ENCODE assay signal across 7 cellular contexts in genomic region chr9:5442400-5443011, GRCh38. TPM values are rescaled to one million over a fixed set of nuclear protein-coding genes. Genes with fewer than 3 reads are reported as not detected.
DNase-seq lines count a peak whose midpoint lies in the region; FAIRE-seq and TF ChIP-seq lines count a peak whose summit lies in the region.

No MANE protein-coding gene starts in this region.

- H3K9ac ChIP-seq in endothelial cell of umbilical vein (replicated peaks; ENCODE audit: extremely low read depth, insufficient read depth, low read length) (no peak overlapping the region), neuronal stem cell (ENCODE audit: low read depth, low read length, poor library complexity) (no peak overlapping the region)

- CTCF ChIA-PET in endothelial cell of umbilical vein (lab: Charles Lee) = interaction anchor here (0.6 to 3.1 kb wide), 36 partner anchors 8 to 693 kb away, joined by 3 to 84 read pairs (median 4); partner anchors contain the start of genes CD274, INSL6, JAK2 and PDCD1LG2

- no peaks in the 10 kb centered on the region for H3K79me2 ChIP-seq in endothelial cell of umbilical vein (ENCODE audit: control insufficient read depth, insufficient read depth, low read length)

- H3K4ac ChIP-seq in neuronal stem cell (ENCODE audit: low read length) = no peak overlapping the region

- POLR2A ChIA-PET in endothelial cell of umbilical vein (lab: Charles Lee) = interaction anchor here (1.2 kb wide), 1 partner anchor 8 kb away, joined by 4 read pairs; the partner anchor contains the start of gene CD274

- H2BK5ac ChIP-seq in neuronal stem cell (ENCODE audit: low read length) = no peak overlapping the region

- H3K23ac ChIP-seq in neuronal stem cell (ENCODE audit: low read depth, low read length, poor library complexity) = no peak overlapping the region

- in situ Hi-C loops in KBM-7 (cut with MboI; ENCODE audit: low pct_unique_long_range_greater_than_20kb, low sequenced_read_pairs) = loop anchor here (25.0 kb wide), 1 partner anchor 680 kb away; no protein-coding TSS in a partner anchor

- dilution Hi-C loops in endothelial cell of umbilical vein (cut with MboI; ENCODE audit: extremely low pct_ligation_motif_present, low sequenced_read_pairs) = loop anchor here (25.0 kb wide), 1 partner anchor 255 kb away; the partner anchor contains the start of gene INSL6

- H3K4me1 ChIP-seq in endothelial cell of umbilical vein (ENCODE audit: control insufficient read depth, extremely low read depth, insufficient read depth, low read length) = peaks cover 28% of the 10 kb centered on the region
- peaks cover 0 to 2% of the 10 kb centered on the region in 2 donors for H3K4me1 ChIP-seq in neuronal stem cell (ENCODE audit: control insufficient read depth in 2 of 2, insufficient read depth in 1 of 2, low read depth in 1 of 2, low read length in 2 of 2)

- H2BK15ac ChIP-seq in neuronal stem cell (ENCODE audit: low read length) = no peak overlapping the region

- no peaks in the 10 kb centered on the region for H4K20me1 ChIP-seq in endothelial cell of umbilical vein (replicated peaks; ENCODE audit: control insufficient read depth, extremely low read depth, insufficient read depth, low read length)

- peaks cover 66% of the 10 kb centered on the region for H3K4me1 Mint-ChIP-seq in activated T-cell treated with anti-CD3 and anti-CD28 coated beads, Interleukin-2, amount 50 U/mL, for 24 hours (ENCODE audit: low read depth)

- H2BK120ac ChIP-seq in neuronal stem cell (ENCODE audit: low read depth, low read length) = no peak overlapping the region

- no peaks in the 10 kb centered on the region for H3K9me1 ChIP-seq in endothelial cell of umbilical vein (replicated peaks; ENCODE audit: control insufficient read depth, extremely low read depth, insufficient read depth, low read length)

- H3K36me3 ChIP-seq in endothelial cell of umbilical vein (ENCODE audit: control insufficient read depth in 2 of 2, extremely low read depth in 1 of 2, insufficient read depth in 2 of 2, low read length in 2 of 2) = no peaks in the 10 kb centered on the region
- no peaks in the 10 kb centered on the region for H3K36me3 ChIP-seq in neuronal stem cell (replicated peaks in 1 of 2; ENCODE audit: control insufficient read depth in 2 of 2, insufficient read depth in 2 of 2, low read length in 2 of 2)

- H3K36me3 Mint-ChIP-seq in activated T-cell treated with anti-CD3 and anti-CD28 coated beads, Interleukin-2, amount 50 U/mL, for 24 hours (ENCODE audit: low read depth) = peaks cover 2% of the 10 kb centered on the region

- H3K27ac Mint-ChIP-seq in activated T-cell treated with anti-CD3 and anti-CD28 coated beads, Interleukin-2, amount 50 U/mL, for 24 hours = no peak overlapping the region

- H4K8ac ChIP-seq in neuronal stem cell (ENCODE audit: low read depth, low read length) = no peak overlapping the region

- TF ChIP-seq POLR2A in endothelial cell of umbilical vein (IDR thresholded peaks at IDR 0.05; ENCODE audit: low read depth, low read length) (no peak), lower leg skin (IDR thresholded peaks at IDR 0.05) (no peak)

- intact Hi-C loops in endothelial cell of umbilical vein (cut with micrococcal nuclease) = loop anchor here (1.0 to 2.0 kb wide), 2 partner anchors 256 to 458 kb away; partner anchors contain the start of gene JAK2
- intact Hi-C loops in lower leg skin (cut with DNase I; ENCODE audit: low total_unique reads) = loop anchor here (10.0 kb wide), 1 partner anchor 152 kb away; no protein-coding TSS in a partner anchor

- no peaks in the 10 kb centered on the region for H3K9me3 Mint-ChIP-seq in activated T-cell treated with anti-CD3 and anti-CD28 coated beads, Interleukin-2, amount 50 U/mL, for 24 hours

- H3K14ac ChIP-seq in neuronal stem cell (ENCODE audit: low read length) = no peak overlapping the region

- peak; percentile 74 for DNase-seq in Daoy (ENCODE audit: low read depth)
- peak; percentile 52 for DNase-seq in KBM-7
- peak; percentile 90 for DNase-seq in RKO (ENCODE audit: low spot score)
- DNase-seq in endothelial cell of umbilical vein (ENCODE audit: low read depth, low spot score) = peak; percentile 67
- DNase-seq in neuronal stem cell (ENCODE audit: low spot score) = peak; percentile 11
- no peak for DNase-seq in activated T-cell treated with anti-CD3 and anti-CD28 coated beads, Interleukin-2, amount 50 U/mL, for 24 hours
- no peak for DNase-seq in lower leg skin (ENCODE audit: low spot score in 2 of 2)

- H3K27ac ChIP-seq in endothelial cell of umbilical vein (ENCODE audit: insufficient read depth, low read depth, low read length) (no peak overlapping the region), neuronal stem cell (replicated peaks; ENCODE audit: low read length) (no peak overlapping the region)

- H3K27me3 ChIP-seq in endothelial cell of umbilical vein (ENCODE audit: control insufficient read depth in 2 of 2, insufficient read depth in 2 of 2, low read length in 2 of 2) = no peaks in the 10 kb centered on the region
- H3K27me3 ChIP-seq in neuronal stem cell (ENCODE audit: control insufficient read depth in 3 of 3, insufficient read depth in 3 of 3, low read depth in 1 of 3, low read length in 3 of 3) = peaks cover 0 to 5% (median 0%) of the 10 kb centered on the region in 3 experiments

- no peak overlapping the region for H2BK12ac ChIP-seq in neuronal stem cell (ENCODE audit: low read length)

- H3K27me3 Mint-ChIP-seq in activated T-cell treated with anti-CD3 and anti-CD28 coated beads, Interleukin-2, amount 50 U/mL, for 24 hours = no peaks in the 10 kb centered on the region

- H4K91ac ChIP-seq in neuronal stem cell (ENCODE audit: low read depth, low read length, poor library complexity) = no peak overlapping the region

- H3K4me2 ChIP-seq in endothelial cell of umbilical vein (ENCODE audit: insufficient read depth, low read length) = no peak overlapping the region
- H3K4me2 ChIP-seq in neuronal stem cell (ENCODE audit: insufficient read depth, low read length, poor library complexity, severe bottlenecking) = no peak overlapping the region

- no peaks in the 10 kb centered on the region for H3K79me1 ChIP-seq in neuronal stem cell (ENCODE audit: low read depth, low read length)

- no peak overlapping the region for H3K4me3 Mint-ChIP-seq in activated T-cell treated with anti-CD3 and anti-CD28 coated beads, Interleukin-2, amount 50 U/mL, for 24 hours

- H3K4me3 ChIP-seq in endothelial cell of umbilical vein (replicated peaks in 1 of 3; ENCODE audit: insufficient read depth in 1 of 3, low read depth in 1 of 3, low read length in 3 of 3) = no peak overlapping the region
- H3K4me3 ChIP-seq in neuronal stem cell (ENCODE audit: low read length in 2 of 2) = no peak overlapping the region
- no peak overlapping the region for H3K4me3 ChIP-seq in lower leg skin (ENCODE audit: low read depth, poor library complexity, severe bottlenecking)

- TF ChIP-seq CTCF in endothelial cell of umbilical vein (IDR thresholded peaks at IDR 0.05; ENCODE audit: extremely low read depth in 1 of 2, insufficient read depth in 1 of 2, low read depth in 1 of 2, low read length in 2 of 2) (peak; percentile 39 to 50), lower leg skin (IDR thresholded peaks at IDR 0.05) (peak in 1 of 3 donors; percentile 54)

- H3K9me3 ChIP-seq in endothelial cell of umbilical vein (replicated peaks; ENCODE audit: control insufficient read depth, insufficient read depth, low read length) = no peaks in the 10 kb centered on the region
- no peaks in the 10 kb centered on the region for H3K9me3 ChIP-seq in neuronal stem cell (replicated peaks in 1 of 2; ENCODE audit: control insufficient read depth in 2 of 2, insufficient read depth in 1 of 2, low read depth in 1 of 2, low read length in 2 of 2)

- H3K18ac ChIP-seq in neuronal stem cell (ENCODE audit: low read length) = no peak overlapping the region

- no peak overlapping the region for H2AK5ac ChIP-seq in neuronal stem cell (ENCODE audit: low read depth, low read length)

- no CpG with 5 or more reads among the region's 2 CpGs for WGBS in neuronal stem cell (ENCODE audit: extremely low coverage in 2 of 2, insufficient read length in 2 of 2, insufficient replicate concordance in 1 of 2), 2 donors
- WGBS in lower leg skin, 2 donors = 47% methylated on average over 2 of the region's 2 CpGs

- FAIRE-seq in endothelial cell of umbilical vein (lab: Jason Lieb, UNC) = peak; percentile 87

- H2AFZ ChIP-seq in endothelial cell of umbilical vein (ENCODE audit: low read depth, low read length) = no peak overlapping the region
- H2AFZ ChIP-seq in neuronal stem cell (ENCODE audit: low read length) = no peak overlapping the region

- BruUV-seq in endothelial cell of umbilical vein (replicated peaks; lab: Mats Ljungman, UMichigan) = no TSS peak

TF ChIP-seq in endothelial cell of umbilical vein, 7 proteins besides CTCF, POLR2A, EP300 and RAD21 (continues in another document):
- no peak for TF ChIP-seq GATA2 (IDR thresholded peaks at IDR 0.05; ENCODE audit: insufficient read depth, insufficient read length, low read depth, low read length)
- TF ChIP-seq POLR2AphosphoS5 (IDR thresholded peaks at IDR 0.05; ENCODE audit: insufficient read depth, low read depth, low read length) = no peak

RNA-seq across cellular contexts. Expression of gene PLGRKT, which starts 4.8 kb away (rescaled TPM):
- 59.3 and 73.3 TPM in 2 replicates for total RNA-seq in Daoy (2014; rRNA removed; shearing (Covaris generic))
- total RNA-seq in endothelial cell of umbilical vein = 20.3 and 21.2 TPM in 2 replicates
- 3.3 and 3.8 TPM in 2 replicates for polyA plus RNA-seq in endothelial cell of umbilical vein
- polyA plus RNA-seq in endothelial cell of umbilical vein (2011; cell fraction: cytosol; rRNA removed) = 10.0 and 10.1 TPM in 2 replicates
- polyA plus RNA-seq in endothelial cell of umbilical vein (2011; cell fraction: nucleus; rRNA removed) = 4.6 TPM in 2 replicates
- polyA plus RNA-seq in endothelial cell of umbilical vein (2012) = 12.5 and 14.7 TPM in 2 replicates
- 1.00 and 3.7 TPM in 2 replicates for polyA minus RNA-seq in endothelial cell of umbilical vein
- polyA minus RNA-seq in endothelial cell of umbilical vein (2011; cell fraction: cytosol; rRNA and poly(A)+ RNA removed) = 2.6 TPM
- polyA minus RNA-seq in endothelial cell of umbilical vein (2011; cell fraction: nucleus; rRNA and poly(A)+ RNA removed) = 1.8 and 2.0 TPM in 2 replicates
- polyA plus RNA-seq in neuronal stem cell (2013, experiment 1 of 2) = 38.1 TPM
- 39.9 TPM for polyA plus RNA-seq in neuronal stem cell (2013, experiment 2 of 2)
- total RNA-seq in lower leg skin = 10 to 100 TPM in 2 of 4 donors, 1 to 10 TPM in 2; 6.1 to 15.3 (median 9.1) TPM

RNA-seq across cellular contexts. Expression of gene CD274, which starts 7.8 kb away (rescaled TPM):
- 17.0 and 21.1 TPM in 2 replicates for total RNA-seq in Daoy (2014; rRNA removed; shearing (Covaris generic))
- 26.8 and 29.7 TPM in 2 replicates for total RNA-seq in endothelial cell of umbilical vein
- 25.4 and 27.9 TPM in 2 replicates for polyA plus RNA-seq in endothelial cell of umbilical vein
- 18.5 and 23.3 TPM in 2 replicates for polyA plus RNA-seq in endothelial cell of umbilical vein (2011; cell fraction: cytosol; rRNA removed)
- 57.7 and 59.7 TPM in 2 replicates for polyA plus RNA-seq in endothelial cell of umbilical vein (2011; cell fraction: nucleus; rRNA removed)
- 12.3 and 21.6 TPM in 2 replicates for polyA plus RNA-seq in endothelial cell of umbilical vein (2012)
- polyA minus RNA-seq in endothelial cell of umbilical vein = 31.0 and 42.3 TPM in 2 replicates
- not detected for polyA minus RNA-seq in endothelial cell of umbilical vein (2011; cell fraction: cytosol; rRNA and poly(A)+ RNA removed)
- 42.1 and 42.3 TPM in 2 replicates for polyA minus RNA-seq in endothelial cell of umbilical vein (2011; cell fraction: nucleus; rRNA and poly(A)+ RNA removed)
- polyA plus RNA-seq in neuronal stem cell (2013, experiment 1 of 2) = 0.06 TPM
- polyA plus RNA-seq in neuronal stem cell (2013, experiment 2 of 2) = 0.06 TPM
- 1 to 10 TPM in 1 of 4 donors, under 1 TPM in 3; 0.08 to 1.5 (median 0.50) TPM for total RNA-seq in lower leg skin

Comparison
In these comparisons a context has a peak if more than half of its experiments do, and no peak if none do; other contexts are left out.
1. DNase-seq: peak in Daoy (single experiment), KBM-7 (single experiment), RKO (single experiment), endothelial cell of umbilical vein (single experiment) and neuronal stem cell (single experiment); none in activated T-cell treated with anti-CD3 and anti-CD28 coated beads, Interleukin-2, amount 50 U/mL, for 24 hours (single experiment) and lower leg skin (0 of 2).